In genomic region chr16:57044931-57045693, GRCh38 we compare ENCODE assay signal across 12 cellular contexts. TPM values are rescaled to one million over a fixed set of nuclear protein-coding genes. Genes with fewer than 3 reads are reported as not detected.
DNase-seq lines count a peak whose midpoint lies in the region; ATAC-seq and TF ChIP-seq lines count a peak whose summit lies in the region.
"Had no signal": no experiment of that assay in that cellular context is flagged by ENCODE, and none has a peak within 500 bp of the region (broad histone marks: within the 10 kb centered on the region; RNA-seq: fewer than 3 reads in every experiment).

No MANE protein-coding gene starts in this region.

- no peak for DNase-seq in T-helper 1 cell
- DNase-seq in effector memory CD8-positive, alpha-beta T cell = no peak
- peak; percentile 71 for DNase-seq in renal cortical epithelial cell (ENCODE audit: low read depth)
- DNase-seq in activated CD4-positive, CD25-positive, alpha-beta regulatory T cell (lab: John Stamatoyannopoulos, UW) = no peak
- no peak for DNase-seq in SK-N-DZ (ENCODE audit: low spot score)
- DNase-seq in UCSD-AML1 (lab: John Stamatoyannopoulos, UW; ENCODE audit: unreplicated experiment) = no peak
- DNase-seq: NCI-H1048 had no signal

- no peak overlapping the region for H3K9ac ChIP-seq in OCI-LY1 (ENCODE audit: low read length)

- no peak for ATAC-seq in effector memory CD8-positive, alpha-beta T cell (replicated peaks)

- no peaks in the 10 kb centered on the region for H4K20me1 ChIP-seq in OCI-LY1 (ENCODE audit: insufficient read depth, low read length)

- H3K4me2 ChIP-seq in OCI-LY1 (ENCODE audit: low read length) = peak overlapping the region; percentile 37; the same call in 1 of the 2 replicates

- H3F3A ChIP-seq in OCI-LY1 (ENCODE audit: insufficient read depth, low read length) = no peaks in the 10 kb centered on the region

- peak overlapping the region; percentile 39 for H3K27ac Mint-ChIP-seq in T-helper 1 cell treated with Interleukin-12 subunit alpha and Interleukin-12 subunit beta and Interleukin-4 antibody, amounts not matched to agents 30 μg/mL and 1 μg/mL, for 36 hours
- peak overlapping the region; percentile 85 to 94 for H3K27ac Mint-ChIP-seq in effector memory CD8-positive, alpha-beta T cell

- peaks cover 34% of the 10 kb centered on the region for H3K4me1 Mint-ChIP-seq in T-helper 1 cell treated with Interleukin-12 subunit alpha and Interleukin-12 subunit beta and Interleukin-4 antibody, amounts not matched to agents 30 μg/mL and 1 μg/mL, for 36 hours (ENCODE audit: low read depth)
- peaks cover 42 to 45% of the 10 kb centered on the region in 2 donors for H3K4me1 Mint-ChIP-seq in effector memory CD8-positive, alpha-beta T cell (ENCODE audit: low read depth in 2 of 2)

- peaks cover 33% of the 10 kb centered on the region for H3K4me1 ChIP-seq in OCI-LY1 (ENCODE audit: insufficient read depth, low read length, severe bottlenecking)

- H3K4me3 Mint-ChIP-seq in T-helper 1 cell treated with Interleukin-12 subunit alpha and Interleukin-12 subunit beta and Interleukin-4 antibody, amounts not matched to agents 30 μg/mL and 1 μg/mL, for 36 hours = no peak overlapping the region
- peak overlapping the region; percentile 36 to 48 for H3K4me3 Mint-ChIP-seq in effector memory CD8-positive, alpha-beta T cell

- no peaks in the 10 kb centered on the region for H3K36me3 ChIP-seq in OCI-LY1 (ENCODE audit: insufficient read depth, low read length)
- H3K36me3 ChIP-seq: right atrium auricular region had no signal

- no peaks in the 10 kb centered on the region for H3K27me3 Mint-ChIP-seq in T-helper 1 cell treated with Interleukin-12 subunit alpha and Interleukin-12 subunit beta and Interleukin-4 antibody, amounts not matched to agents 30 μg/mL and 1 μg/mL, for 36 hours (ENCODE audit: low read depth)
- H3K27me3 Mint-ChIP-seq in effector memory CD8-positive, alpha-beta T cell = no peaks in the 10 kb centered on the region

- no peaks in the 10 kb centered on the region for H3K9me3 ChIP-seq in OCI-LY1 (ENCODE audit: low read length)
- H3K9me3 ChIP-seq: right atrium auricular region, upper lobe of left lung had no signal

- H3K9me2 ChIP-seq in OCI-LY1 (ENCODE audit: low read depth, low read length) = no peaks in the 10 kb centered on the region

- no peak overlapping the region for H3K4me3 ChIP-seq in OCI-LY1 (ENCODE audit: low read depth, low read length, poor library complexity, severe bottlenecking)
- H3K4me3 ChIP-seq: right atrium auricular region, upper lobe of left lung had no signal

- H3K27me3 ChIP-seq in OCI-LY1 (ENCODE audit: insufficient read depth, low read length) = no peaks in the 10 kb centered on the region
- H3K27me3 ChIP-seq: right atrium auricular region, upper lobe of left lung had no signal

- H3K79me2 ChIP-seq in OCI-LY1 (ENCODE audit: insufficient read depth, low read length) = no peaks in the 10 kb centered on the region

- H3K27ac ChIP-seq in OCI-LY1 (ENCODE audit: low read depth, low read length, poor library complexity, severe bottlenecking) = no peak overlapping the region
- H3K27ac ChIP-seq: 22Rv1, right atrium auricular region had no signal

- H3K36me3 Mint-ChIP-seq in T-helper 1 cell treated with Interleukin-12 subunit alpha and Interleukin-12 subunit beta and Interleukin-4 antibody, amounts not matched to agents 30 μg/mL and 1 μg/mL, for 36 hours (ENCODE audit: low read depth) = peaks cover 50% of the 10 kb centered on the region
- H3K36me3 Mint-ChIP-seq in effector memory CD8-positive, alpha-beta T cell (ENCODE audit: insufficient read depth) = peaks cover 83% of the 10 kb centered on the region

- no peaks in the 10 kb centered on the region for H3K9me3 Mint-ChIP-seq in T-helper 1 cell treated with Interleukin-12 subunit alpha and Interleukin-12 subunit beta and Interleukin-4 antibody, amounts not matched to agents 30 μg/mL and 1 μg/mL, for 36 hours
- no peaks in the 10 kb centered on the region for H3K9me3 Mint-ChIP-seq in effector memory CD8-positive, alpha-beta T cell

- no peak for TF ChIP-seq CTCF in OCI-LY1 (IDR thresholded peaks at IDR 0.05; ENCODE audit: low read length)

- H2AFZ ChIP-seq in OCI-LY1 (ENCODE audit: low read length) = no peak overlapping the region

RNA-seq across cellular contexts. Expression of gene CPNE2, which starts 47.3 kb away (rescaled TPM):
- 28.8 and 32.2 TPM in 2 replicates for total RNA-seq in renal cortical epithelial cell
- 44.8 and 47.5 TPM in 2 replicates for polyA plus RNA-seq in SK-N-DZ (2014; cell fraction: cytosol; rRNA removed)
- 25.9 and 29.3 TPM in 2 replicates for polyA plus RNA-seq in SK-N-DZ (2014; cell fraction: nucleus; rRNA removed)

RNA-seq across cellular contexts. Expression of gene NLRC5, which starts 55.8 kb away (rescaled TPM):
- total RNA-seq in renal cortical epithelial cell = 6.6 and 9.0 TPM in 2 replicates
- not detected in 2 replicates for polyA plus RNA-seq in SK-N-DZ (2014; cell fraction: cytosol; rRNA removed)
- polyA plus RNA-seq in SK-N-DZ (2014; cell fraction: nucleus; rRNA removed) = 1.1 TPM in 1 of 2 replicates, not detected in the other
